33 cellular contexts compared by ENCODE assay signal in genomic region chr20:45378191-45378590, GRCh38. TPM values are rescaled to one million over a fixed set of nuclear protein-coding genes. Genes with fewer than 3 reads are reported as not detected.
DNase-seq lines count a peak whose midpoint lies in the region; FAIRE-seq and TF ChIP-seq lines count a peak whose summit lies in the region.
"Had no signal": no experiment of that assay in that cellular context is flagged by ENCODE, and none has a peak within 500 bp of the region (broad histone marks: within the 10 kb centered on the region; RNA-seq: fewer than 3 reads in every experiment).

TSS of gene TP53TG5 (minus strand) at chr20:45378325. CDS start at chr20:45378236, 89 bp downstream.

- BruUV-seq in Calu3 (replicated peaks; lab: Mats Ljungman, UMichigan) = no TSS peak

- DNase-seq in HTR-8/SVneo (ENCODE audit: insufficient read length, low spot score) = no peak
- peak in 39 of 58 donors; percentile 4 to 85 (median 49) for DNase-seq in anterior cingulate cortex (lab: John Stamatoyannopoulos, UW)
- DNase-seq in pons (ENCODE audit: low spot score) = peak; percentile 90
- DNase-seq in activated CD8-positive, alpha-beta memory T cell treated with anti-CD3 and anti-CD28 coated beads for 24 hours = no peak
- no peak for DNase-seq in Calu3
- no peak for DNase-seq in stimulated activated CD4-positive, alpha-beta T cell treated with anti-CD3 and anti-CD28 coated beads, Interleukin-12 subunit alpha, Interleukin-12 subunit beta, amount 100 ng/mL, for 4 hours
- DNase-seq in stimulated activated CD4-positive, alpha-beta T cell treated with anti-CD3 and anti-CD28 coated beads, Interleukin-4, amount 100 ng/mL, for 4 hours = no peak
- DNase-seq: activated CD4-positive, alpha-beta T cell treated with anti-CD3 and anti-CD28 coated beads, Interleukin-2, amount 10 ng/mL, durations not matched to agents 24 days and 14 days; amniotic stem cell; CD8-positive, alpha-beta memory T cell; DMS153; kidney; mucosa of descending colon; NCI-H1105; NCI-H187 treated with DMSO at 0.1 percent for 48 hours; NCI-H2171 treated with DMSO at 0.1 percent for 48 hours; NCI-H526; psoas muscle; SHP77 treated with DMSO at 0.1 percent for 48 hours; stomach; upper lobe of right lung had no signal

- H3K27ac ChIP-seq in layer of hippocampus (ENCODE audit: low read depth, low read length) = peak within 1 kb of the TSS; percentile 85
- H3K27ac ChIP-seq: cardiac muscle cell, psoas muscle, stomach, upper lobe of right lung, VCaP had no signal

- no peak for TF ChIP-seq CTCF in Calu3 (IDR thresholded peaks at IDR 0.05; ENCODE audit: unreplicated experiment)

- no peak within 1 kb of the TSS for H3K27ac Mint-ChIP-seq in Calu3 (ENCODE audit: unreplicated experiment)
- H3K27ac Mint-ChIP-seq: activated CD4-positive, alpha-beta T cell treated with anti-CD3 and anti-CD28 coated beads, Interleukin-2, amount 10 ng/mL, durations not matched to agents 24 days and 14 days; B cell; CD8-positive, alpha-beta memory T cell; dendritic cell treated with granulocyte-macrophage colony-stimulating factor and Interleukin-4, amounts not matched to agents 40 ng/mL and 50 ng/mL, for 4 days; natural killer cell treated with Interleukin-12 subunit alpha and Interleukin-12 subunit beta and Interleukin-15 and Interleukin-18, amount 100 ng/mL, for 72 hours had no signal

- H3K36me3 Mint-ChIP-seq in Calu3 (ENCODE audit: insufficient read depth, unreplicated experiment) = peaks cover 12% of the 10 kb centered on the region
- H3K36me3 Mint-ChIP-seq: natural killer cell treated with Interleukin-12 subunit alpha and Interleukin-12 subunit beta and Interleukin-15 and Interleukin-18, amount 100 ng/mL, for 72 hours had no signal

- CTCF ChIA-PET in Calu3 (lab: Charles Lee) = no interaction called here

- H3K27me3 ChIP-seq in layer of hippocampus (ENCODE audit: control insufficient read depth, insufficient read depth, low read length) = no peaks in the 10 kb centered on the region
- H3K27me3 ChIP-seq: cardiac muscle cell, stomach, upper lobe of right lung had no signal

- H3K27me3 Mint-ChIP-seq in Calu3 (ENCODE audit: unreplicated experiment) = no peaks in the 10 kb centered on the region
- H3K27me3 Mint-ChIP-seq: activated CD4-positive, alpha-beta T cell treated with anti-CD3 and anti-CD28 coated beads, Interleukin-2, amount 10 ng/mL, durations not matched to agents 24 days and 14 days; B cell; CD8-positive, alpha-beta memory T cell; dendritic cell treated with granulocyte-macrophage colony-stimulating factor and Interleukin-4, amounts not matched to agents 40 ng/mL and 50 ng/mL, for 4 days; natural killer cell treated with Interleukin-12 subunit alpha and Interleukin-12 subunit beta and Interleukin-15 and Interleukin-18, amount 100 ng/mL, for 72 hours had no signal

- no peaks in the 10 kb centered on the region for H3K9me3 Mint-ChIP-seq in Calu3 (ENCODE audit: low read depth, unreplicated experiment)
- H3K9me3 Mint-ChIP-seq: activated CD4-positive, alpha-beta T cell treated with anti-CD3 and anti-CD28 coated beads, Interleukin-2, amount 10 ng/mL, durations not matched to agents 24 days and 14 days; activated T-cell treated with anti-CD3 and anti-CD28 coated beads, Interleukin-2, amount 50 U/mL, for 4 hours; CD8-positive, alpha-beta memory T cell; dendritic cell treated with granulocyte-macrophage colony-stimulating factor and Interleukin-4, amounts not matched to agents 40 ng/mL and 50 ng/mL, for 4 days; natural killer cell treated with Interleukin-12 subunit alpha and Interleukin-12 subunit beta and Interleukin-15 and Interleukin-18, amount 100 ng/mL, for 72 hours had no signal

- intact Hi-C loops in Calu3 (cut with micrococcal nuclease; ENCODE audit: unreplicated experiment) = no loop called here

- no peak within 1 kb of the TSS for H3K4me3 Mint-ChIP-seq in Calu3 (ENCODE audit: low read depth, unreplicated experiment)
- H3K4me3 Mint-ChIP-seq: activated CD4-positive, alpha-beta T cell treated with anti-CD3 and anti-CD28 coated beads, Interleukin-2, amount 10 ng/mL, durations not matched to agents 24 days and 14 days; activated T-cell treated with anti-CD3 and anti-CD28 coated beads, Interleukin-2, amount 50 U/mL, for 4 hours; B cell; CD8-positive, alpha-beta memory T cell; dendritic cell treated with granulocyte-macrophage colony-stimulating factor and Interleukin-4, amounts not matched to agents 40 ng/mL and 50 ng/mL, for 4 days; natural killer cell treated with Interleukin-12 subunit alpha and Interleukin-12 subunit beta and Interleukin-15 and Interleukin-18, amount 100 ng/mL, for 72 hours had no signal

- no peaks in the 10 kb centered on the region for H3K4me1 Mint-ChIP-seq in Calu3 (ENCODE audit: low read depth, unreplicated experiment)

- peak; percentile 9 for FAIRE-seq in HTR-8/SVneo (lab: Jason Lieb, UNC)
- FAIRE-seq: endothelial cell of umbilical vein, kidney had no signal

RNA-seq across cellular contexts. Expression of gene TP53TG5, which starts in this region (rescaled TPM):
- 0.52 and 0.88 TPM in 2 replicates for total RNA-seq in Calu3 (2022)
- total RNA-seq: activated T-cell treated with anti-CD3 and anti-CD28 coated beads, Interleukin-2, amount 50 U/mL, for 4 hours; B cell; CD8-positive, alpha-beta memory T cell; endothelial cell of umbilical vein; glomerular endothelial cell; H4; kidney; lower leg skin; natural killer cell treated with Interleukin-12 subunit alpha and Interleukin-12 subunit beta and Interleukin-15 and Interleukin-18, amount 100 ng/mL, for 72 hours; skeletal muscle tissue; stomach; upper lobe of right lung had no signal

Comparison
In these comparisons a context has a peak if more than half of its experiments do, and no peak if none do; other contexts are left out.
1. DNase-seq: peak in anterior cingulate cortex (39 of 58) and pons (single experiment); none in HTR-8/SVneo (single experiment), activated CD8-positive, alpha-beta memory T cell treated with anti-CD3 and anti-CD28 coated beads for 24 hours (single experiment), Calu3 (single experiment), stimulated activated CD4-positive, alpha-beta T cell treated with anti-CD3 and anti-CD28 coated beads, Interleukin-12 subunit alpha, Interleukin-12 subunit beta, amount 100 ng/mL, for 4 hours (single experiment) and stimulated activated CD4-positive, alpha-beta T cell treated with anti-CD3 and anti-CD28 coated beads, Interleukin-4, amount 100 ng/mL, for 4 hours (0 of 2).